In the genomic region with DNA sequence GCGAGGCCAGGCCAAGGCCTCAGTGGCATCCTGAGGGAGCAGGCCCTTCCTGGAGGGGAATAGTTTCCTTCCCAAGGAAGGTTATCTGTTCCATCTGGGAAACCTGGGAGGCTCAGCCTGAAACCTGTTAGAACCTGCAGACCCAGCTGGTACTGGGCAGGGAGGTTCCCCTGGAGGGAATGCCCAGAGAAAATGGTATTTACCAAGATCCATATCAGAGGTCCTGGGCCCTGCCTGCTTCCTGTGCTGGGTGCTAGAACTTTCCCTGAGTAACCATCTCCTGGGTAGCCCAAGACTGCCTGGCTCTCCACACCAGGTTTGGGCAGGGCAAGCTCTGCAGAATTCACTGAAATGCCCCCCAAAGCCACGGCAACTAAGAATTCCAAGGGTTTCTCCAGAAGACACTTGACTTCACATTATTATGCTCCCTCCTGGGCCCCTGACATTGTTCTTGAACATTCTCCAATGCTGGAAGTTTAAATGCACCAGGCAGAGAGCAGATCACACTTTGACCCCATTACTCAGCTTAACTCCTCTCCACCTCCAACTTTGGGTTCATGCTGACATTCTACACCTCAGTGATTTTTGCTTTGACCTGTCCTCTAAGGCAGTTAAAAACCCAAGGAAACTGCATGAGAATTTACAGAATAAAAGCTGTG, we compare ENCODE assay signal across 2 cellular contexts.
TF ChIP-seq lines count a peak whose summit lies in the region.

No MANE protein-coding gene starts in this region.

TF ChIP-seq in HCT116, 20 proteins besides CTCF, POLR2A, EP300 and RAD21 (continued from another document):
- TF ChIP-seq, protein P1, sequence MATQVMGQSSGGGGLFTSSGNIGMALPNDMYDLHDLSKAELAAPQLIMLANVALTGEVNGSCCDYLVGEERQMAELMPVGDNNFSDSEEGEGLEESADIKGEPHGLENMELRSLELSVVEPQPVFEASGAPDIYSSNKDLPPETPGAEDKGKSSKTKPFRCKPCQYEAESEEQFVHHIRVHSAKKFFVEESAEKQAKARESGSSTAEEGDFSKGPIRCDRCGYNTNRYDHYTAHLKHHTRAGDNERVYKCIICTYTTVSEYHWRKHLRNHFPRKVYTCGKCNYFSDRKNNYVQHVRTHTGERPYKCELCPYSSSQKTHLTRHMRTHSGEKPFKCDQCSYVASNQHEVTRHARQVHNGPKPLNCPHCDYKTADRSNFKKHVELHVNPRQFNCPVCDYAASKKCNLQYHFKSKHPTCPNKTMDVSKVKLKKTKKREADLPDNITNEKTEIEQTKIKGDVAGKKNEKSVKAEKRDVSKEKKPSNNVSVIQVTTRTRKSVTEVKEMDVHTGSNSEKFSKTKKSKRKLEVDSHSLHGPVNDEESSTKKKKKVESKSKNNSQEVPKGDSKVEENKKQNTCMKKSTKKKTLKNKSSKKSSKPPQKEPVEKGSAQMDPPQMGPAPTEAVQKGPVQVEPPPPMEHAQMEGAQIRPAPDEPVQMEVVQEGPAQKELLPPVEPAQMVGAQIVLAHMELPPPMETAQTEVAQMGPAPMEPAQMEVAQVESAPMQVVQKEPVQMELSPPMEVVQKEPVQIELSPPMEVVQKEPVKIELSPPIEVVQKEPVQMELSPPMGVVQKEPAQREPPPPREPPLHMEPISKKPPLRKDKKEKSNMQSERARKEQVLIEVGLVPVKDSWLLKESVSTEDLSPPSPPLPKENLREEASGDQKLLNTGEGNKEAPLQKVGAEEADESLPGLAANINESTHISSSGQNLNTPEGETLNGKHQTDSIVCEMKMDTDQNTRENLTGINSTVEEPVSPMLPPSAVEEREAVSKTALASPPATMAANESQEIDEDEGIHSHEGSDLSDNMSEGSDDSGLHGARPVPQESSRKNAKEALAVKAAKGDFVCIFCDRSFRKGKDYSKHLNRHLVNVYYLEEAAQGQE (IDR thresholded peaks at IDR 0.05; ENCODE audit: low read depth), result no peak
- TF ChIP-seq SIN3A (IDR thresholded peaks at IDR 0.05; ENCODE audit: low read depth), result no peak

TF ChIP-seq in WTC11, 78 proteins besides CTCF, POLR2A, EP300 and RAD21 (continued from another document):
- TF ChIP-seq, protein P2, sequence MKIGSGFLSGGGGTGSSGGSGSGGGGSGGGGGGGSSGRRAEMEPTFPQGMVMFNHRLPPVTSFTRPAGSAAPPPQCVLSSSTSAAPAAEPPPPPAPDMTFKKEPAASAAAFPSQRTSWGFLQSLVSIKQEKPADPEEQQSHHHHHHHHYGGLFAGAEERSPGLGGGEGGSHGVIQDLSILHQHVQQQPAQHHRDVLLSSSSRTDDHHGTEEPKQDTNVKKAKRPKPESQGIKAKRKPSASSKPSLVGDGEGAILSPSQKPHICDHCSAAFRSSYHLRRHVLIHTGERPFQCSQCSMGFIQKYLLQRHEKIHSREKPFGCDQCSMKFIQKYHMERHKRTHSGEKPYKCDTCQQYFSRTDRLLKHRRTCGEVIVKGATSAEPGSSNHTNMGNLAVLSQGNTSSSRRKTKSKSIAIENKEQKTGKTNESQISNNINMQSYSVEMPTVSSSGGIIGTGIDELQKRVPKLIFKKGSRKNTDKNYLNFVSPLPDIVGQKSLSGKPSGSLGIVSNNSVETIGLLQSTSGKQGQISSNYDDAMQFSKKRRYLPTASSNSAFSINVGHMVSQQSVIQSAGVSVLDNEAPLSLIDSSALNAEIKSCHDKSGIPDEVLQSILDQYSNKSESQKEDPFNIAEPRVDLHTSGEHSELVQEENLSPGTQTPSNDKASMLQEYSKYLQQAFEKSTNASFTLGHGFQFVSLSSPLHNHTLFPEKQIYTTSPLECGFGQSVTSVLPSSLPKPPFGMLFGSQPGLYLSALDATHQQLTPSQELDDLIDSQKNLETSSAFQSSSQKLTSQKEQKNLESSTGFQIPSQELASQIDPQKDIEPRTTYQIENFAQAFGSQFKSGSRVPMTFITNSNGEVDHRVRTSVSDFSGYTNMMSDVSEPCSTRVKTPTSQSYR (CRISPR knock-in tag; IDR thresholded peaks at IDR 0.05), result no peak
- TF ChIP-seq, protein P3, sequence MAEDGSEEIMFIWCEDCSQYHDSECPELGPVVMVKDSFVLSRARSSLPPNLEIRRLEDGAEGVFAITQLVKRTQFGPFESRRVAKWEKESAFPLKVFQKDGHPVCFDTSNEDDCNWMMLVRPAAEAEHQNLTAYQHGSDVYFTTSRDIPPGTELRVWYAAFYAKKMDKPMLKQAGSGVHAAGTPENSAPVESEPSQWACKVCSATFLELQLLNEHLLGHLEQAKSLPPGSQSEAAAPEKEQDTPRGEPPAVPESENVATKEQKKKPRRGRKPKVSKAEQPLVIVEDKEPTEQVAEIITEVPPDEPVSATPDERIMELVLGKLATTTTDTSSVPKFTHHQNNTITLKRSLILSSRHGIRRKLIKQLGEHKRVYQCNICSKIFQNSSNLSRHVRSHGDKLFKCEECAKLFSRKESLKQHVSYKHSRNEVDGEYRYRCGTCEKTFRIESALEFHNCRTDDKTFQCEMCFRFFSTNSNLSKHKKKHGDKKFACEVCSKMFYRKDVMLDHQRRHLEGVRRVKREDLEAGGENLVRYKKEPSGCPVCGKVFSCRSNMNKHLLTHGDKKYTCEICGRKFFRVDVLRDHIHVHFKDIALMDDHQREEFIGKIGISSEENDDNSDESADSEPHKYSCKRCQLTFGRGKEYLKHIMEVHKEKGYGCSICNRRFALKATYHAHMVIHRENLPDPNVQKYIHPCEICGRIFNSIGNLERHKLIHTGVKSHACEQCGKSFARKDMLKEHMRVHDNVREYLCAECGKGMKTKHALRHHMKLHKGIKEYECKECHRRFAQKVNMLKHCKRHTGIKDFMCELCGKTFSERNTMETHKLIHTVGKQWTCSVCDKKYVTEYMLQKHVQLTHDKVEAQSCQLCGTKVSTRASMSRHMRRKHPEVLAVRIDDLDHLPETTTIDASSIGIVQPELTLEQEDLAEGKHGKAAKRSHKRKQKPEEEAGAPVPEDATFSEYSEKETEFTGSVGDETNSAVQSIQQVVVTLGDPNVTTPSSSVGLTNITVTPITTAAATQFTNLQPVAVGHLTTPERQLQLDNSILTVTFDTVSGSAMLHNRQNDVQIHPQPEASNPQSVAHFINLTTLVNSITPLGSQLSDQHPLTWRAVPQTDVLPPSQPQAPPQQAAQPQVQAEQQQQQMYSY (CRISPR knock-in tag; IDR thresholded peaks at IDR 0.05), result no peak
- TF ChIP-seq ELF4 (CRISPR knock-in tag; IDR thresholded peaks at IDR 0.05; ENCODE audit: low read depth) (no peak), HMGA2 (CRISPR knock-in tag; IDR thresholded peaks at IDR 0.05) (no peak), ZNF396 (CRISPR knock-in tag; IDR thresholded peaks at IDR 0.05; ENCODE audit: borderline replicate concordance) (no peak), FOXK1 (CRISPR knock-in tag; IDR thresholded peaks at IDR 0.05) (no peak), NFATC4 (CRISPR knock-in tag; IDR thresholded peaks at IDR 0.05) (no peak)
TF ChIP-seq in WTC11: peak in this region for 0.
